ENCODE assay signal across 10 cellular contexts in genomic region chr17:77146882-77147281, GRCh38. TPM values are rescaled to one million over a fixed set of nuclear protein-coding genes. Genes with fewer than 3 reads are reported as not detected.
DNase-seq lines count a peak whose midpoint lies in the region; ATAC-seq, FAIRE-seq and TF ChIP-seq lines count a peak whose summit lies in the region.
"Had no signal": no experiment of that assay in that cellular context is flagged by ENCODE, and none has a peak within 500 bp of the region (broad histone marks: within the 10 kb centered on the region; RNA-seq: fewer than 3 reads in every experiment).

No MANE protein-coding gene starts in this region.

- peak; percentile 21 for TF ChIP-seq CTCF in GM12864 (IDR thresholded peaks at IDR 0.05; ENCODE audit: low read depth, low read length, missing control alignments)
- no peak for TF ChIP-seq CTCF in gastroesophageal sphincter (IDR thresholded peaks at IDR 0.05)
- peak in 1 of 4 donors; percentile 19 for TF ChIP-seq CTCF in pancreas (IDR thresholded peaks at IDR 0.05)

- intact Hi-C loops in pancreas (cut with DNase I) = no loop called here

- H3K4me3 ChIP-seq in GM12864 (ENCODE audit: low read depth, low read length) (peak overlapping the region; percentile 35), gastroesophageal sphincter (peak overlapping the region in 1 of 2 donors; percentile 6), pancreas (peak overlapping the region in 2 of 4 donors; percentile 4 to 19), HAP-1 (no peak overlapping the region)

- H3K27me3 ChIP-seq in gastroesophageal sphincter (no peaks in the 10 kb centered on the region), pancreas (no peaks in the 10 kb centered on the region), HAP-1 (ENCODE audit: low read depth) (no peaks in the 10 kb centered on the region)

- FAIRE-seq in pancreas (lab: Jason Lieb, UNC) = no peak
- FAIRE-seq in GM19239 (lab: Jason Lieb, UNC) = no peak

- peak overlapping the region in 3 of 4 donors; percentile 60 to 98 (median 69) for H3K27ac ChIP-seq in gastroesophageal sphincter
- peak overlapping the region; percentile 61 to 85 (median 74) for H3K27ac ChIP-seq in pancreas

- no peak for TF ChIP-seq EP300 in gastroesophageal sphincter (IDR thresholded peaks at IDR 0.05)

- in situ Hi-C loops in HAP-1 (cut with MboI; ENCODE audit: low sequenced_read_pairs) = no loop called here

- H3K9me3 ChIP-seq in gastroesophageal sphincter (no peaks in the 10 kb centered on the region), pancreas (no peaks in the 10 kb centered on the region), HAP-1 (no peaks in the 10 kb centered on the region)

- TF ChIP-seq POLR2A in gastroesophageal sphincter (IDR thresholded peaks at IDR 0.05) = no peak

- H3K36me3 ChIP-seq in gastroesophageal sphincter = peaks cover 0 to 63% of the 10 kb centered on the region in 2 donors
- H3K36me3 ChIP-seq in pancreas = no peaks in the 10 kb centered on the region
- peaks cover 22% of the 10 kb centered on the region for H3K36me3 ChIP-seq in HAP-1 (replicated peaks)

- WGBS in gastroesophageal sphincter (ENCODE audit: low coverage in 1 of 2), 2 donors = 71 to 93% methylated on average over 16 of the region's 17 CpGs
- WGBS in pancreas, 2 donors = 10 to 16% methylated on average over 17 of the region's 17 CpGs

- DNase-seq in GM12864 (ENCODE audit: low read depth) (no peak), NCI-H774 (lab: John Stamatoyannopoulos, UW) (peak; percentile 21), pancreas (peak; percentile 71 to 89 (median 74)), HAP-1 (ENCODE audit: low spot score in 2 of 2) (no peak), GM19239 (ENCODE audit: insufficient read length, low spot score) (no peak), retina (no peak)
- DNase-seq: DMS153, NCI-H2171 had no signal

- H3K4me1 ChIP-seq in gastroesophageal sphincter = peaks cover 4 to 92% (median 20%) of the 10 kb centered on the region in 3 donors
- H3K4me1 ChIP-seq in pancreas = peaks cover 23 to 59% (median 47%) of the 10 kb centered on the region in 3 donors
- peaks cover 11% of the 10 kb centered on the region for H3K4me1 ChIP-seq in HAP-1

- ATAC-seq in gastroesophageal sphincter (no peak), pancreas (peak; percentile 62 to 82 (median 81)), GM21390 (IDR thresholded peaks at IDR 0.05; ENCODE audit: unreplicated experiment) (no peak)

RNA-seq across cellular contexts. Expression of gene SEC14L1, which starts 6.1 kb away (rescaled TPM):
- total RNA-seq in gastroesophageal sphincter (10 to 100 TPM; 38.4 to 86.1 (median 40.1) TPM), pancreas (10 to 100 TPM; 28.7 to 45.5 (median 34.2) TPM)
- 10 to 100 TPM; 17.8 to 18.6 TPM for polyA plus RNA-seq in pancreas

Comparison
In these comparisons a context has a peak if more than half of its experiments do, and no peak if none do; other contexts are left out.
1. DNase-seq: peak in NCI-H774 (single experiment) and pancreas (6 of 6); none in GM12864 (single experiment), HAP-1 (0 of 2), GM19239 (single experiment) and retina (single experiment).
2. ATAC-seq: peak in pancreas (4 of 4); none in gastroesophageal sphincter (single experiment) and GM21390 (single experiment).